22 cellular contexts compared by ENCODE assay signal in genomic region chr7:30364773-30365172, GRCh38.
"Had no signal": no experiment of that assay in that cellular context is flagged by ENCODE, and none has a peak within 500 bp of the region (broad histone marks: within the 10 kb centered on the region; RNA-seq: fewer than 3 reads in every experiment).

No MANE protein-coding gene starts in this region.

- H3K9me3 ChIP-seq: colonic mucosa had no signal

- H3K4me2 ChIP-seq: PC-9 had no signal

- H3K36me3 ChIP-seq: colonic mucosa had no signal

- H2AFZ ChIP-seq: PC-9 had no signal

- H3K36me3 Mint-ChIP-seq: activated naive CD8-positive, alpha-beta T cell treated with anti-CD3 and anti-CD28 coated beads for 36 hours had no signal

- H3K27ac ChIP-seq: colonic mucosa, PC-9, VCaP had no signal

- H3K4me3 Mint-ChIP-seq: activated CD4-positive, alpha-beta memory T cell treated with anti-CD3 and anti-CD28 coated beads, Interleukin-2, amount 10 ng/mL, durations not matched to agents 7 days and 5 days; activated CD4-positive, alpha-beta T cell treated with anti-CD3 and anti-CD28 coated beads for 36 hours; activated naive CD4-positive, alpha-beta T cell treated with anti-CD3 and anti-CD28 coated beads, Interleukin-2, amount 10 ng/mL, durations not matched to agents 7 days and 5 days; activated naive CD8-positive, alpha-beta T cell treated with anti-CD3 and anti-CD28 coated beads for 36 hours; activated T-cell treated with anti-CD3 and anti-CD28 coated beads, Interleukin-2, amount 50 U/mL, for 72 hours; T-helper 17 cell had no signal

- H3K27ac Mint-ChIP-seq: activated CD4-positive, alpha-beta memory T cell treated with anti-CD3 and anti-CD28 coated beads, Interleukin-2, amount 10 ng/mL, durations not matched to agents 7 days and 5 days; activated CD4-positive, alpha-beta T cell treated with anti-CD3 and anti-CD28 coated beads for 36 hours; activated naive CD4-positive, alpha-beta T cell treated with anti-CD3 and anti-CD28 coated beads, Interleukin-2, amount 10 ng/mL, durations not matched to agents 7 days and 5 days; activated naive CD8-positive, alpha-beta T cell treated with anti-CD3 and anti-CD28 coated beads for 36 hours; activated T-cell treated with anti-CD3 and anti-CD28 coated beads, Interleukin-2, amount 50 U/mL, for 72 hours; activated T-helper 2 cell treated with anti-CD3 and anti-CD28 coated beads, Interferon-gamma antibody, Interleukin-2, Interleukin-4, amounts not matched to agents 10 μg/mL and 5 μg/mL and 100 μg/mL, durations not matched to agents 14 hours and 24 hours and 36 hours; T-helper 17 cell had no signal

- DNase-seq: activated CD4-positive, alpha-beta memory T cell treated with anti-CD3 and anti-CD28 coated beads, Interleukin-2, amount 10 ng/mL, durations not matched to agents 7 days and 5 days; activated CD4-positive, alpha-beta T cell treated with anti-CD3 and anti-CD28 coated beads for 36 hours; activated CD4-positive, alpha-beta T cell treated with anti-CD3 and anti-CD28 coated beads, Interleukin-2, amount 50 U/mL, for 1 hour; activated gamma-delta T cell treated with Interleukin-2 at 50 U/mL for 16 hours; activated naive CD4-positive, alpha-beta T cell treated with anti-CD3 and anti-CD28 coated beads, Interleukin-2, amount 10 ng/mL, durations not matched to agents 7 days and 5 days; activated naive CD8-positive, alpha-beta T cell treated with anti-CD3 and anti-CD28 coated beads for 36 hours; activated T-cell treated with anti-CD3 and anti-CD28 coated beads, Interleukin-2, amount 50 U/mL, for 72 hours; anterior cingulate cortex; colonic mucosa; MM.1S; NCI-H1105; NCI-H1436; NCI-H1694 treated with DMSO at 0.1 percent for 48 hours; NCI-H2029 treated with DMSO at 0.1 percent for 48 hours; NCI-H446; NCI-H524; PC-9; SHP77 treated with DMSO at 0.1 percent for 48 hours; T-helper 17 cell; T-helper 9 cell had no signal

- H3K9me3 Mint-ChIP-seq: activated CD4-positive, alpha-beta memory T cell treated with anti-CD3 and anti-CD28 coated beads, Interleukin-2, amount 10 ng/mL, durations not matched to agents 7 days and 5 days; activated naive CD4-positive, alpha-beta T cell treated with anti-CD3 and anti-CD28 coated beads, Interleukin-2, amount 10 ng/mL, durations not matched to agents 7 days and 5 days; activated naive CD8-positive, alpha-beta T cell treated with anti-CD3 and anti-CD28 coated beads for 36 hours; activated T-cell treated with anti-CD3 and anti-CD28 coated beads, Interleukin-2, amount 50 U/mL, for 72 hours; activated T-helper 2 cell treated with anti-CD3 and anti-CD28 coated beads, Interferon-gamma antibody, Interleukin-2, Interleukin-4, amounts not matched to agents 10 μg/mL and 5 μg/mL and 100 μg/mL, durations not matched to agents 14 hours and 24 hours and 36 hours had no signal

- H3K4me1 ChIP-seq: colonic mucosa had no signal

- H3K27me3 Mint-ChIP-seq: activated CD4-positive, alpha-beta memory T cell treated with anti-CD3 and anti-CD28 coated beads, Interleukin-2, amount 10 ng/mL, durations not matched to agents 7 days and 5 days; activated CD4-positive, alpha-beta T cell treated with anti-CD3 and anti-CD28 coated beads for 36 hours; activated naive CD4-positive, alpha-beta T cell treated with anti-CD3 and anti-CD28 coated beads, Interleukin-2, amount 10 ng/mL, durations not matched to agents 7 days and 5 days; activated naive CD8-positive, alpha-beta T cell treated with anti-CD3 and anti-CD28 coated beads for 36 hours; T-helper 17 cell had no signal

- H3K4me3 ChIP-seq: colonic mucosa, PC-9 had no signal

- H3K27me3 ChIP-seq: colonic mucosa had no signal

- ATAC-seq: activated CD4-positive, alpha-beta T cell treated with anti-CD3 and anti-CD28 coated beads for 36 hours; activated T-cell treated with anti-CD3 and anti-CD28 coated beads, Interleukin-2, amount 50 U/mL, for 72 hours; T-helper 17 cell had no signal

- H3K4me1 Mint-ChIP-seq: activated CD4-positive, alpha-beta memory T cell treated with anti-CD3 and anti-CD28 coated beads, Interleukin-2, amount 10 ng/mL, durations not matched to agents 7 days and 5 days; activated CD4-positive, alpha-beta T cell treated with anti-CD3 and anti-CD28 coated beads for 36 hours; activated naive CD4-positive, alpha-beta T cell treated with anti-CD3 and anti-CD28 coated beads, Interleukin-2, amount 10 ng/mL, durations not matched to agents 7 days and 5 days; activated naive CD8-positive, alpha-beta T cell treated with anti-CD3 and anti-CD28 coated beads for 36 hours had no signal
